8 cellular contexts compared by ENCODE assay signal in genomic region chr22:40950888-40951794, GRCh38. TPM values are rescaled to one million over a fixed set of nuclear protein-coding genes. Genes with fewer than 3 reads are reported as not detected.
DNase-seq lines count a peak whose midpoint lies in the region; ATAC-seq, FAIRE-seq and TF ChIP-seq lines count a peak whose summit lies in the region.

RBX1 (plus strand) TSS chr22:40951378; CDS start chr22:40951399, 21 bp downstream.

- TF ChIP-seq CTCF in H1 (IDR thresholded peaks at IDR 0.05; ENCODE audit: control extremely low read depth in 1 of 3, insufficient read depth in 1 of 3, low read depth in 1 of 3, low read length in 3 of 3), result no peak

- DNase-seq in CMK (ENCODE audit: low read depth), result peak; percentile 95
- DNase-seq in HT1080 (ENCODE audit: low read depth), result peak; percentile 96
- peak; percentile 98 for DNase-seq in NOMO-1 treated with DMSO at 0.1 percent for 48 hours (lab: John Stamatoyannopoulos, UW; ENCODE audit: unreplicated experiment)
- peak; percentile 94 to 98 (median 98) for DNase-seq in activated CD8-positive, alpha-beta memory T cell treated with anti-CD3 and anti-CD28 coated beads for 48 hours (ENCODE audit: low read depth in 2 of 3, low spot score in 2 of 3)
- peak; percentile 94 to 99 for DNase-seq in H1 (ENCODE audit: low read depth in 1 of 2, low spot score in 2 of 2)
- peak; percentile 96 to 97 for DNase-seq in memory B cell (ENCODE audit: low spot score in 2 of 2)
- DNase-seq in stimulated activated CD8-positive, alpha-beta memory T cell treated with anti-CD3 and anti-CD28 coated beads, Interleukin-12 subunit alpha, Interleukin-12 subunit beta, amount 100 ng/mL, for 24 hours (ENCODE audit: extremely low read depth), result peak; percentile 97

- H3K9ac ChIP-seq in H1 (replicated peaks in 1 of 4; ENCODE audit: extremely low read depth in 1 of 4, low read depth in 3 of 4, low read length in 3 of 4), result peak within 1 kb of the TSS; percentile 82 to 95 (median 94)

- peak within 1 kb of the TSS; percentile 84 for H3K14ac ChIP-seq in H1 (ENCODE audit: insufficient read length)

- H3K27me3 Mint-ChIP-seq in memory B cell, result no peaks in the 10 kb centered on the region

- ATAC-seq in GM21360 (IDR thresholded peaks at IDR 0.05; ENCODE audit: unreplicated experiment) (peak; percentile 67), memory B cell (ENCODE audit: low read depth) (peak; percentile 75)

- H3K4me1 ChIP-seq in H1 (replicated peaks in 1 of 4; ENCODE audit: control insufficient read depth in 3 of 4, insufficient read depth in 4 of 4, low read length in 3 of 4), result peaks cover 0 to 2% (median under 1%) of the 10 kb centered on the region in 4 experiments; a peak in 3 of 7 replicates

- H3K79me2 ChIP-seq in H1 (ENCODE audit: control insufficient read depth in 1 of 2, insufficient read depth in 2 of 2, low read length in 2 of 2), result peaks cover 17 to 42% of the 10 kb centered on the region in 2 experiments

- peak within 1 kb of the TSS; percentile 95 for H3K27ac ChIP-seq in H1 (ENCODE audit: low read depth, low read length)

- peak within 1 kb of the TSS; percentile 93 for H4K91ac ChIP-seq in H1 (replicated peaks; ENCODE audit: insufficient read length, low read length)

- H3K4me1 Mint-ChIP-seq in memory B cell, result peaks cover 15% of the 10 kb centered on the region

- peak within 1 kb of the TSS; percentile 100 for H4K5ac ChIP-seq in H1 (ENCODE audit: insufficient read length, low read depth, low read length)

- peak in 1 of 2 experiments; percentile 1; a peak in 1 of 4 replicates for TF ChIP-seq RAD21 in H1 (IDR thresholded peaks at IDR 0.05 in 1 of 2, conservative IDR thresholded peaks at IDR 0.05 in 1 of 2; ENCODE audit: low read depth in 2 of 2, low read length in 2 of 2)

- peak within 1 kb of the TSS; percentile 85 to 97 for H3K4me2 ChIP-seq in H1 (ENCODE audit: insufficient read depth in 1 of 2, low read depth in 2 of 2, low read length in 2 of 2)

- no peak within 1 kb of the TSS for H2BK15ac ChIP-seq in H1 (ENCODE audit: low read length)

- FAIRE-seq in H1 (lab: Jason Lieb, UNC), result no peak

- no peak within 1 kb of the TSS for H2BK20ac ChIP-seq in H1 (ENCODE audit: low read length)

- H3K36me3 Mint-ChIP-seq in memory B cell, result peaks cover 13% of the 10 kb centered on the region

- no peak for TF ChIP-seq EP300 in H1 (IDR thresholded peaks at IDR 0.05; ENCODE audit: borderline replicate concordance in 1 of 2, low read depth in 2 of 2, low read length in 2 of 2)

- no peaks in the 10 kb centered on the region for H3K9me3 Mint-ChIP-seq in memory B cell

- H3K27ac Mint-ChIP-seq in memory B cell, result peak within 1 kb of the TSS; percentile 99

- peak within 1 kb of the TSS; percentile 100 for H4K8ac ChIP-seq in H1 (ENCODE audit: extremely low read depth, insufficient read depth, low read length)

- peak within 1 kb of the TSS; percentile 86 for H3K56ac ChIP-seq in H1 (replicated peaks; ENCODE audit: insufficient read length, low read depth, low read length)

- H2AK5ac ChIP-seq in H1 (ENCODE audit: low read depth, low read length), result no peak within 1 kb of the TSS

- peak; percentile 54 to 84 for TF ChIP-seq POLR2A in H1 (IDR thresholded peaks at IDR 0.05; ENCODE audit: control extremely low read depth in 1 of 2, low read depth in 2 of 2, low read length in 2 of 2)

- H2AFZ ChIP-seq in H1 (ENCODE audit: low read length), result peak within 1 kb of the TSS; percentile 89; the same call in 1 of the 2 replicates

- H2BK120ac ChIP-seq in H1 (replicated peaks; ENCODE audit: low read depth, low read length), result peak within 1 kb of the TSS; percentile 4

- H3K9me3 ChIP-seq in H1 (ENCODE audit: insufficient read depth in 2 of 2, low read depth in 1 of 2, low read length in 1 of 2), result no peaks in the 10 kb centered on the region

- H3K4ac ChIP-seq in H1 (replicated peaks; ENCODE audit: insufficient read length, low read depth, low read length), result peak within 1 kb of the TSS; percentile 87

- H2BK5ac ChIP-seq in H1 (ENCODE audit: low read depth, low read length), result peak within 1 kb of the TSS; percentile 98

- POLR2A ChIA-PET in H1 (lab: Charles Lee; ENCODE audit: partially characterized antibody), result interaction anchor here (0.6 to 2.4 kb wide), 21 partner anchors 8 to 359 kb away, joined by 3 to 44 read pairs (median 5); partner anchors contain the start of genes EP300, ST13 and XPNPEP3

- no peaks in the 10 kb centered on the region for H3K27me3 ChIP-seq in H1 (replicated peaks in 1 of 4; ENCODE audit: control insufficient read depth in 3 of 4, extremely low read depth in 1 of 4, insufficient read depth in 3 of 4, low read length in 3 of 4)

- H3K4me3 Mint-ChIP-seq in memory B cell, result peak within 1 kb of the TSS; percentile 98

- WGBS in H1 (ENCODE audit: extremely low coverage in 1 of 2, insufficient coverage in 1 of 2, insufficient read length in 1 of 2, insufficient replicate concordance in 2 of 2, low coverage in 1 of 2, low lambda C conversion rate in 2 of 2, missing lambda C conversion rate in 1 of 2), 2 experiments, result 2% methylated on average over 49 of the region's 94 CpGs; no CpG with 5 or more reads in 1 of the 2 experiments

- H3K79me1 ChIP-seq in H1 (ENCODE audit: low read depth, low read length), result peaks cover 3% of the 10 kb centered on the region; the same call in 1 of the 2 replicates

- peaks cover 3 to 27% (median 12%) of the 10 kb centered on the region in 4 experiments; a peak in 7 of 8 replicates for H3K36me3 ChIP-seq in H1 (ENCODE audit: control insufficient read depth in 2 of 4, insufficient read depth in 4 of 4, low read length in 3 of 4)

- H2BK12ac ChIP-seq in H1 (ENCODE audit: low read depth, low read length), result peak within 1 kb of the TSS; percentile 84; the same call in 1 of the 2 replicates

- peaks cover 0 to 4% of the 10 kb centered on the region in 2 experiments for H4K20me1 ChIP-seq in H1 (replicated peaks in 1 of 2; ENCODE audit: control insufficient read depth in 1 of 2, insufficient read depth in 2 of 2, low read length in 2 of 2)

- peak within 1 kb of the TSS; percentile 87 to 98 (median 92) for H3K4me3 ChIP-seq in H1 (ENCODE audit: extremely low read depth in 1 of 4, insufficient read depth in 2 of 4, low read depth in 3 of 4, low read length in 4 of 4)

- peaks cover 9% of the 10 kb centered on the region for H3K23me2 ChIP-seq in H1 (ENCODE audit: low read depth, low read length)

- H3K18ac ChIP-seq in H1 (ENCODE audit: extremely low read depth, low read length), result peak within 1 kb of the TSS; percentile 100

- CTCF ChIA-PET in H1 (lab: Charles Lee; ENCODE audit: partially characterized antibody), result interaction anchor here (0.6 to 2.4 kb wide), 4 partner anchors 28 to 287 kb away, joined by 3 to 10 read pairs (median 3); no protein-coding TSS in a partner anchor

- peak within 1 kb of the TSS; percentile 17 for H3K23ac ChIP-seq in H1 (ENCODE audit: insufficient read length)

TF ChIP-seq in H1, 55 proteins besides CTCF, POLR2A, EP300 and RAD21 (continues in another document):
- TF ChIP-seq, protein P1, sequence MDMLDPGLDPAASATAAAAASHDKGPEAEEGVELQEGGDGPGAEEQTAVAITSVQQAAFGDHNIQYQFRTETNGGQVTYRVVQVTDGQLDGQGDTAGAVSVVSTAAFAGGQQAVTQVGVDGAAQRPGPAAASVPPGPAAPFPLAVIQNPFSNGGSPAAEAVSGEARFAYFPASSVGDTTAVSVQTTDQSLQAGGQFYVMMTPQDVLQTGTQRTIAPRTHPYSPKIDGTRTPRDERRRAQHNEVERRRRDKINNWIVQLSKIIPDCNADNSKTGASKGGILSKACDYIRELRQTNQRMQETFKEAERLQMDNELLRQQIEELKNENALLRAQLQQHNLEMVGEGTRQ (IDR thresholded peaks at IDR 0.05; ENCODE audit: low read length), result peak; percentile 85
- TF ChIP-seq NANOG (IDR thresholded peaks at IDR 0.05; ENCODE audit: insufficient read depth, low read depth, low read length, poor library complexity, severe bottlenecking), result no peak
- TF ChIP-seq TBP (IDR thresholded peaks at IDR 0.05; ENCODE audit: low read depth, low read length), result peak; percentile 90
- no peak for TF ChIP-seq CBX5 (IDR thresholded peaks at IDR 0.05; ENCODE audit: low read depth, low read length)
- no peak for TF ChIP-seq ZNF274 (IDR thresholded peaks at IDR 0.05; ENCODE audit: borderline replicate concordance, extremely low read depth, low read length)
- TF ChIP-seq KDM5A (IDR thresholded peaks at IDR 0.05; ENCODE audit: low read length), result peak; percentile 98
- TF ChIP-seq RBBP5 (IDR thresholded peaks at IDR 0.05; ENCODE audit: borderline replicate concordance, low read depth, low read length), result 0 out of 2 replicates have a peak, but pooled peaks have one; percentile 24
- TF ChIP-seq PHF8 (conservative IDR thresholded peaks at IDR 0.05; ENCODE audit: low read depth, low read length), result peak; percentile 96
- TF ChIP-seq MAFK (IDR thresholded peaks at IDR 0.05; ENCODE audit: low read depth, low read length), result no peak
- no peak for TF ChIP-seq BCL11A (IDR thresholded peaks at IDR 0.05; ENCODE audit: low read depth in 2 of 2, low read length in 2 of 2)
- TF ChIP-seq, protein P2, sequence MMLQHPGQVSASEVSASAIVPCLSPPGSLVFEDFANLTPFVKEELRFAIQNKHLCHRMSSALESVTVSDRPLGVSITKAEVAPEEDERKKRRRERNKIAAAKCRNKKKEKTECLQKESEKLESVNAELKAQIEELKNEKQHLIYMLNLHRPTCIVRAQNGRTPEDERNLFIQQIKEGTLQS (IDR thresholded peaks at IDR 0.05; ENCODE audit: insufficient read depth, low read depth, low read length), result 0 out of 2 replicates have a peak, but pooled peaks have one; percentile 4
- TF ChIP-seq, protein P3, sequence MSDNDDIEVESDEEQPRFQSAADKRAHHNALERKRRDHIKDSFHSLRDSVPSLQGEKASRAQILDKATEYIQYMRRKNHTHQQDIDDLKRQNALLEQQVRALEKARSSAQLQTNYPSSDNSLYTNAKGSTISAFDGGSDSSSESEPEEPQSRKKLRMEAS (IDR thresholded peaks at IDR 0.05), result peak; percentile 64
- no peak for TF ChIP-seq RFX5 (IDR thresholded peaks at IDR 0.05; ENCODE audit: borderline replicate concordance, low read depth, low read length)
- TF ChIP-seq TAF1 (IDR thresholded peaks at IDR 0.05; ENCODE audit: low read depth, low read length), result peak; percentile 94

RNA-seq across cellular contexts. Expression of gene RBX1, which starts in this region (rescaled TPM):
- 62.3 and 81.4 TPM in 2 replicates for total RNA-seq in HT1080 (2014; rRNA removed; shearing (Covaris generic))
- 66.6 and 74.6 TPM in 2 replicates for polyA plus RNA-seq in HT1080 (2015; cell fraction: cytosol; rRNA removed)
- polyA plus RNA-seq in HT1080 (2015; cell fraction: nucleus; rRNA removed), result 37.6 and 48.0 TPM in 2 replicates
- total RNA-seq in H1 (2021; fragmentation: NEBNext Ultra II Directional; extraction: Animal tissue kit (Norgen Biotek cat#: 25700)), result 74.4 and 76.5 TPM in 2 replicates
- 79.3 and 119 TPM in 2 replicates for polyA plus RNA-seq in H1 (2011; rRNA removed)
- polyA plus RNA-seq in H1 (2011; cell fraction: cytosol; rRNA removed), result 108 TPM
- 51.4 TPM for polyA plus RNA-seq in H1 (2011; cell fraction: nucleus; rRNA removed)
- 105 to 148 TPM (median 110 TPM) in 4 replicates for polyA plus RNA-seq in H1 (2012, experiment 1 of 2)
- polyA plus RNA-seq in H1 (2012, experiment 2 of 2), result 86.2 TPM
- 76.0 TPM for polyA plus RNA-seq in H1 (2013, experiment 1 of 2)
- polyA plus RNA-seq in H1 (2013, experiment 2 of 2), result 74.6 TPM
- polyA minus RNA-seq in H1 (2011; rRNA and poly(A)+ RNA removed), result 24.2 and 24.5 TPM in 2 replicates
- polyA minus RNA-seq in H1 (2011; cell fraction: cytosol; rRNA and poly(A)+ RNA removed), result 10.9 TPM
- 15.5 TPM for polyA minus RNA-seq in H1 (2011; cell fraction: nucleus; rRNA and poly(A)+ RNA removed)

Comparison
In these comparisons a context has a peak if more than half of its experiments do, and no peak if none do; other contexts are left out.
1. Peak in every context shown above with its lines: DNase-seq, ATAC-seq, H3K4me3 ChIP-seq and H3K27ac ChIP-seq.